In genomic region chr7:120615703-120616102, GRCh38 we compare ENCODE assay signal across 1 cellular context.
TF ChIP-seq lines count a peak whose summit lies in the region.

No MANE protein-coding gene starts in this region.

TF ChIP-seq in GM12878, 131 proteins besides CTCF, POLR2A, EP300 and RAD21 (continued from another document and continues in another):
- TF ChIP-seq, protein P1, sequence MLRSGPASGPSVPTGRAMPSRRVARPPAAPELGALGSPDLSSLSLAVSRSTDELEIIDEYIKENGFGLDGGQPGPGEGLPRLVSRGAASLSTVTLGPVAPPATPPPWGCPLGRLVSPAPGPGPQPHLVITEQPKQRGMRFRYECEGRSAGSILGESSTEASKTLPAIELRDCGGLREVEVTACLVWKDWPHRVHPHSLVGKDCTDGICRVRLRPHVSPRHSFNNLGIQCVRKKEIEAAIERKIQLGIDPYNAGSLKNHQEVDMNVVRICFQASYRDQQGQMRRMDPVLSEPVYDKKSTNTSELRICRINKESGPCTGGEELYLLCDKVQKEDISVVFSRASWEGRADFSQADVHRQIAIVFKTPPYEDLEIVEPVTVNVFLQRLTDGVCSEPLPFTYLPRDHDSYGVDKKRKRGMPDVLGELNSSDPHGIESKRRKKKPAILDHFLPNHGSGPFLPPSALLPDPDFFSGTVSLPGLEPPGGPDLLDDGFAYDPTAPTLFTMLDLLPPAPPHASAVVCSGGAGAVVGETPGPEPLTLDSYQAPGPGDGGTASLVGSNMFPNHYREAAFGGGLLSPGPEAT (IDR thresholded peaks at IDR 0.05; ENCODE audit: low read depth): peak; percentile 23; the same call in 1 of the 2 replicates
- no peak for TF ChIP-seq TBL1XR1 (IDR thresholded peaks at IDR 0.05; ENCODE audit: low read depth, low read length)
- TF ChIP-seq, protein P2, sequence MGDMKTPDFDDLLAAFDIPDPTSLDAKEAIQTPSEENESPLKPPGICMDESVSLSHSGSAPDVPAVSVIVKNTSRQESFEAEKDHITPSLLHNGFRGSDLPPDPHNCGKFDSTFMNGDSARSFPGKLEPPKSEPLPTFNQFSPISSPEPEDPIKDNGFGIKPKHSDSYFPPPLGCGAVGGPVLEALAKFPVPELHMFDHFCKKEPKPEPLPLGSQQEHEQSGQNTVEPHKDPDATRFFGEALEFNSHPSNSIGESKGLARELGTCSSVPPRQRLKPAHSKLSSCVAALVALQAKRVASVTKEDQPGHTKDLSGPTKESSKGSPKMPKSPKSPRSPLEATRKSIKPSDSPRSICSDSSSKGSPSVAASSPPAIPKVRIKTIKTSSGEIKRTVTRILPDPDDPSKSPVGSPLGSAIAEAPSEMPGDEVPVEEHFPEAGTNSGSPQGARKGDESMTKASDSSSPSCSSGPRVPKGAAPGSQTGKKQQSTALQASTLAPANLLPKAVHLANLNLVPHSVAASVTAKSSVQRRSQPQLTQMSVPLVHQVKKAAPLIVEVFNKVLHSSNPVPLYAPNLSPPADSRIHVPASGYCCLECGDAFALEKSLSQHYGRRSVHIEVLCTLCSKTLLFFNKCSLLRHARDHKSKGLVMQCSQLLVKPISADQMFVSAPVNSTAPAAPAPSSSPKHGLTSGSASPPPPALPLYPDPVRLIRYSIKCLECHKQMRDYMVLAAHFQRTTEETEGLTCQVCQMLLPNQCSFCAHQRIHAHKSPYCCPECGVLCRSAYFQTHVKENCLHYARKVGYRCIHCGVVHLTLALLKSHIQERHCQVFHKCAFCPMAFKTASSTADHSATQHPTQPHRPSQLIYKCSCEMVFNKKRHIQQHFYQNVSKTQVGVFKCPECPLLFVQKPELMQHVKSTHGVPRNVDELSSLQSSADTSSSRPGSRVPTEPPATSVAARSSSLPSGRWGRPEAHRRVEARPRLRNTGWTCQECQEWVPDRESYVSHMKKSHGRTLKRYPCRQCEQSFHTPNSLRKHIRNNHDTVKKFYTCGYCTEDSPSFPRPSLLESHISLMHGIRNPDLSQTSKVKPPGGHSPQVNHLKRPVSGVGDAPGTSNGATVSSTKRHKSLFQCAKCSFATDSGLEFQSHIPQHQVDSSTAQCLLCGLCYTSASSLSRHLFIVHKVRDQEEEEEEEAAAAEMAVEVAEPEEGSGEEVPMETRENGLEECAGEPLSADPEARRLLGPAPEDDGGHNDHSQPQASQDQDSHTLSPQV (IDR thresholded peaks at IDR 0.05): no peak
- no peak for TF ChIP-seq SMAD5 (IDR thresholded peaks at IDR 0.05; ENCODE audit: low read depth)
- no peak for TF ChIP-seq RB1 (IDR thresholded peaks at IDR 0.05; ENCODE audit: borderline replicate concordance)
- TF ChIP-seq RFX5 (IDR thresholded peaks at IDR 0.05; ENCODE audit: low read depth, low read length): no peak
- TF ChIP-seq WRNIP1 (IDR thresholded peaks at IDR 0.05; ENCODE audit: borderline replicate concordance, low read depth, low read length): no peak
- no peak for TF ChIP-seq ZBED1 (IDR thresholded peaks at IDR 0.05; ENCODE audit: borderline replicate concordance)
- TF ChIP-seq ZNF217 (IDR thresholded peaks at IDR 0.05): no peak
- no peak for TF ChIP-seq NBN (IDR thresholded peaks at IDR 0.05)
- TF ChIP-seq FOXM1 (IDR thresholded peaks at IDR 0.05; ENCODE audit: low read depth, low read length): no peak
- no peak for TF ChIP-seq ELK1 (IDR thresholded peaks at IDR 0.05; ENCODE audit: low read depth, low read length)
- TF ChIP-seq BACH1 (IDR thresholded peaks at IDR 0.05; ENCODE audit: borderline replicate concordance): no peak
- no peak for TF ChIP-seq USF2 (IDR thresholded peaks at IDR 0.05; ENCODE audit: borderline replicate concordance, low read depth, low read length)
- no peak for TF ChIP-seq ATF7 (IDR thresholded peaks at IDR 0.05; ENCODE audit: low read depth)
- TF ChIP-seq EED (IDR thresholded peaks at IDR 0.05; ENCODE audit: low read depth): no peak
- TF ChIP-seq TAF1 (IDR thresholded peaks at IDR 0.05; ENCODE audit: borderline replicate concordance, low read depth, low read length): no peak
- peak; percentile 65 for TF ChIP-seq BCL11A (IDR thresholded peaks at IDR 0.05; ENCODE audit: low read depth, low read length)
- TF ChIP-seq PKNOX1 (IDR thresholded peaks at IDR 0.05): no peak
- TF ChIP-seq TARDBP (IDR thresholded peaks at IDR 0.05; ENCODE audit: borderline replicate concordance): no peak
- no peak for TF ChIP-seq MEF2A (IDR thresholded peaks at IDR 0.05; ENCODE audit: insufficient read depth, low read depth, low read length)
- TF ChIP-seq, protein P3, sequence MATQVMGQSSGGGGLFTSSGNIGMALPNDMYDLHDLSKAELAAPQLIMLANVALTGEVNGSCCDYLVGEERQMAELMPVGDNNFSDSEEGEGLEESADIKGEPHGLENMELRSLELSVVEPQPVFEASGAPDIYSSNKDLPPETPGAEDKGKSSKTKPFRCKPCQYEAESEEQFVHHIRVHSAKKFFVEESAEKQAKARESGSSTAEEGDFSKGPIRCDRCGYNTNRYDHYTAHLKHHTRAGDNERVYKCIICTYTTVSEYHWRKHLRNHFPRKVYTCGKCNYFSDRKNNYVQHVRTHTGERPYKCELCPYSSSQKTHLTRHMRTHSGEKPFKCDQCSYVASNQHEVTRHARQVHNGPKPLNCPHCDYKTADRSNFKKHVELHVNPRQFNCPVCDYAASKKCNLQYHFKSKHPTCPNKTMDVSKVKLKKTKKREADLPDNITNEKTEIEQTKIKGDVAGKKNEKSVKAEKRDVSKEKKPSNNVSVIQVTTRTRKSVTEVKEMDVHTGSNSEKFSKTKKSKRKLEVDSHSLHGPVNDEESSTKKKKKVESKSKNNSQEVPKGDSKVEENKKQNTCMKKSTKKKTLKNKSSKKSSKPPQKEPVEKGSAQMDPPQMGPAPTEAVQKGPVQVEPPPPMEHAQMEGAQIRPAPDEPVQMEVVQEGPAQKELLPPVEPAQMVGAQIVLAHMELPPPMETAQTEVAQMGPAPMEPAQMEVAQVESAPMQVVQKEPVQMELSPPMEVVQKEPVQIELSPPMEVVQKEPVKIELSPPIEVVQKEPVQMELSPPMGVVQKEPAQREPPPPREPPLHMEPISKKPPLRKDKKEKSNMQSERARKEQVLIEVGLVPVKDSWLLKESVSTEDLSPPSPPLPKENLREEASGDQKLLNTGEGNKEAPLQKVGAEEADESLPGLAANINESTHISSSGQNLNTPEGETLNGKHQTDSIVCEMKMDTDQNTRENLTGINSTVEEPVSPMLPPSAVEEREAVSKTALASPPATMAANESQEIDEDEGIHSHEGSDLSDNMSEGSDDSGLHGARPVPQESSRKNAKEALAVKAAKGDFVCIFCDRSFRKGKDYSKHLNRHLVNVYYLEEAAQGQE (IDR thresholded peaks at IDR 0.05; ENCODE audit: low read depth, low read length): no peak
- peak; percentile 24; the same call in 1 of the 2 replicates for TF ChIP-seq ATF2 (IDR thresholded peaks at IDR 0.05; ENCODE audit: low read length)
- TF ChIP-seq SIN3A (IDR thresholded peaks at IDR 0.05; ENCODE audit: low read depth, low read length): no peak
- no peak for TF ChIP-seq CEBPZ (IDR thresholded peaks at IDR 0.05; ENCODE audit: low read depth, low read length)
- TF ChIP-seq, protein P4, sequence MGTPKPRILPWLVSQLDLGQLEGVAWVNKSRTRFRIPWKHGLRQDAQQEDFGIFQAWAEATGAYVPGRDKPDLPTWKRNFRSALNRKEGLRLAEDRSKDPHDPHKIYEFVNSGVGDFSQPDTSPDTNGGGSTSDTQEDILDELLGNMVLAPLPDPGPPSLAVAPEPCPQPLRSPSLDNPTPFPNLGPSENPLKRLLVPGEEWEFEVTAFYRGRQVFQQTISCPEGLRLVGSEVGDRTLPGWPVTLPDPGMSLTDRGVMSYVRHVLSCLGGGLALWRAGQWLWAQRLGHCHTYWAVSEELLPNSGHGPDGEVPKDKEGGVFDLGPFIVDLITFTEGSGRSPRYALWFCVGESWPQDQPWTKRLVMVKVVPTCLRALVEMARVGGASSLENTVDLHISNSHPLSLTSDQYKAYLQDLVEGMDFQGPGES (IDR thresholded peaks at IDR 0.05): no peak
- TF ChIP-seq SPI1 (IDR thresholded peaks at IDR 0.05; ENCODE audit: borderline replicate concordance, insufficient read depth, low read depth, low read length): peak; percentile 59; the same call in 1 of the 2 replicates
- no peak for TF ChIP-seq JUND (IDR thresholded peaks at IDR 0.05; ENCODE audit: low read depth, low read length)
- TF ChIP-seq YBX1 (IDR thresholded peaks at IDR 0.05): no peak
- peak; percentile 89 for TF ChIP-seq RUNX3 (IDR thresholded peaks at IDR 0.05; ENCODE audit: low read length)
- TF ChIP-seq IKZF1 (conservative IDR thresholded peaks at IDR 0.05): peak; percentile 48; the same call in 1 of the 2 replicates
- no peak for TF ChIP-seq GATAD2B (conservative IDR thresholded peaks at IDR 0.05; ENCODE audit: low read depth)
- TF ChIP-seq, protein P5, sequence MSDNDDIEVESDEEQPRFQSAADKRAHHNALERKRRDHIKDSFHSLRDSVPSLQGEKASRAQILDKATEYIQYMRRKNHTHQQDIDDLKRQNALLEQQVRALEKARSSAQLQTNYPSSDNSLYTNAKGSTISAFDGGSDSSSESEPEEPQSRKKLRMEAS (IDR thresholded peaks at IDR 0.05; ENCODE audit: low read depth, low read length): no peak
- no peak for TF ChIP-seq SKIL (IDR thresholded peaks at IDR 0.05; ENCODE audit: low read depth, poor library complexity, severe bottlenecking)
- TF ChIP-seq TCF7 (IDR thresholded peaks at IDR 0.05; ENCODE audit: borderline replicate concordance): no peak
- no peak for TF ChIP-seq BHLHE40 (IDR thresholded peaks at IDR 0.05; ENCODE audit: borderline replicate concordance in 1 of 2, low read depth in 2 of 2, low read length in 1 of 2)
